In the genomic region with DNA sequence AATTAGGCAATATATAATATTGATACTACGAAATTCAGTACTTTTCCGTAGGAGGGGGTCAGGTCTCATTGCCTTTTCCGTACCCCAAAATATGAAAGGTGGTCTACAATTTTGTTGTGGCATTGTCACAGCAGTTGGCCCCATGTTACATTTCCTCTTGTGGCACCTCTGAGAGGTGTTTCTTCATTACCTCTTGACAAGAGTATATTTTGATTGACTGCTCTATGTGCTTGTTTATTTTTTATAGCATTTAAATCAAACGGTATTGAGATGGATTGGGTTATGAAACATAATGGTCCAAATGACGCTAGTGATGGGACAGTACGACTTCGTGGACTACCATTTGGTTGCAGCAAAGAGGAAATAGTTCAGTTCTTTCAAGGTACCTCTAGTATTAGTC, we compare ENCODE assay signal across 12 cellular contexts. TPM values are rescaled to one million over a fixed set of nuclear protein-coding genes. Genes with fewer than 3 reads are reported as not detected.
DNase-seq lines count a peak whose midpoint lies in the region; ATAC-seq and TF ChIP-seq lines count a peak whose summit lies in the region.
"Had no signal": no experiment of that assay in that cellular context is flagged by ENCODE, and none has a peak within 500 bp of the region (broad histone marks: within the 10 kb centered on the region; RNA-seq: fewer than 3 reads in every experiment).

No MANE protein-coding gene starts in this region.

- H3K4me3 ChIP-seq in LNCaP clone FGC (ENCODE audit: low read depth, low read length): 0 out of 2 replicates have a peak overlapping the region, but pooled peaks have one; percentile 95
- H3K4me3 ChIP-seq in neural cell (ENCODE audit: low read length): peak overlapping the region; percentile 87

- no peaks in the 10 kb centered on the region for H3K9me3 Mint-ChIP-seq in Calu3 (ENCODE audit: low read depth, unreplicated experiment)
- no peaks in the 10 kb centered on the region for H3K9me3 Mint-ChIP-seq in chondrocyte (ENCODE audit: low read depth)

- CTCF ChIA-PET in Calu3 (lab: Charles Lee): no interaction called here

- no peak overlapping the region for H3K27ac ChIP-seq in neural cell (ENCODE audit: low read length)

- H3K4me2 ChIP-seq in neural cell (ENCODE audit: low read length): peak overlapping the region; percentile 80

- no peaks in the 10 kb centered on the region for H3K27me3 ChIP-seq in neural cell (ENCODE audit: insufficient read depth, low read depth, low read length)

- H3K36me3 Mint-ChIP-seq in Calu3 (ENCODE audit: insufficient read depth, unreplicated experiment) (peaks cover 98% of the 10 kb centered on the region), chondrocyte (ENCODE audit: low read depth) (peaks cover 33% of the 10 kb centered on the region)

- H4K20me1 ChIP-seq in neural cell (ENCODE audit: insufficient read depth): peaks cover 65% of the 10 kb centered on the region

- H3K9me2 ChIP-seq in neural cell (ENCODE audit: insufficient read depth, low read length): no peaks in the 10 kb centered on the region

- H3K36me3 ChIP-seq in neural cell (ENCODE audit: insufficient read depth, low read length): peaks cover 9% of the 10 kb centered on the region

- H3K4me3 Mint-ChIP-seq in Calu3 (ENCODE audit: low read depth, unreplicated experiment) (peak overlapping the region; percentile 98), chondrocyte (ENCODE audit: unreplicated experiment) (no peak overlapping the region)

- BruUV-seq in Calu3 (replicated peaks; lab: Mats Ljungman, UMichigan): no TSS peak

- H3K9me3 ChIP-seq in neural cell (ENCODE audit: low read length): no peaks in the 10 kb centered on the region

- H3K4me1 Mint-ChIP-seq in Calu3 (ENCODE audit: low read depth, unreplicated experiment) (peaks cover 48% of the 10 kb centered on the region), chondrocyte (ENCODE audit: low read depth) (peaks cover 43% of the 10 kb centered on the region)

- TF ChIP-seq CTCF in Calu3 (IDR thresholded peaks at IDR 0.05; ENCODE audit: unreplicated experiment): no peak
- no peak for TF ChIP-seq CTCF in LNCaP clone FGC (IDR thresholded peaks at IDR 0.05; ENCODE audit: control insufficient read depth, extremely low read depth, insufficient read depth)
- TF ChIP-seq CTCF in chondrocyte (IDR thresholded peaks at IDR 0.05): no peak
- TF ChIP-seq CTCF in neural cell (IDR thresholded peaks at IDR 0.05; ENCODE audit: poor library complexity, severe bottlenecking): no peak

- ATAC-seq in HG03135 (IDR thresholded peaks at IDR 0.05; ENCODE audit: unreplicated experiment): no peak
- ATAC-seq in left ventricle myocardium superior: no peak

- H3K27me3 Mint-ChIP-seq in Calu3 (ENCODE audit: unreplicated experiment): no peaks in the 10 kb centered on the region
- no peaks in the 10 kb centered on the region for H3K27me3 Mint-ChIP-seq in chondrocyte (ENCODE audit: low read depth)

- peaks cover 7% of the 10 kb centered on the region for H3F3A ChIP-seq in neural cell (ENCODE audit: insufficient read depth, low read length, poor library complexity, severe bottlenecking)

- no peak for TF ChIP-seq EP300 in neural cell (conservative IDR thresholded peaks at IDR 0.05; ENCODE audit: poor library complexity, severe bottlenecking)

- TF ChIP-seq RAD21 in neural cell (conservative IDR thresholded peaks at IDR 0.05): no peak

- intact Hi-C loops in Calu3 (cut with micrococcal nuclease; ENCODE audit: unreplicated experiment) (loop anchor here (10.0 kb wide), 1 partner anchor 452 kb away; a partner anchor contains a TSS), left ventricle myocardium superior (cut with micrococcal nuclease) (no loop called here)

- H3K27ac Mint-ChIP-seq in Calu3 (ENCODE audit: unreplicated experiment) (peak overlapping the region; percentile 2), chondrocyte (ENCODE audit: unreplicated experiment) (peak overlapping the region; percentile 79)

- H3K79me2 ChIP-seq in neural cell (replicated peaks; ENCODE audit: insufficient read depth, low read length): peaks cover 94% of the 10 kb centered on the region

- H3K9ac ChIP-seq in neural cell (ENCODE audit: low read length): no peak overlapping the region

- no peak for DNase-seq in Calu3
- DNase-seq in LNCaP clone FGC (ENCODE audit: low read depth): no peak
- no peak for DNase-seq in chondrocyte (ENCODE audit: low spot score)
- DNase-seq in HUDEP-2 (lab: John Stamatoyannopoulos, UW; ENCODE audit: unreplicated experiment in 76 of 76): no peak
- no peak for DNase-seq in midbrain (lab: John Stamatoyannopoulos, UW)
- no peak for DNase-seq in left ventricle myocardium superior
- DNase-seq: DMS 273 treated with DMSO at 0.1 percent for 48 hours, MV-4-11, NCI-H748 treated with DMSO at 0.1 percent for 48 hours, posterior cingulate gyrus had no signal

- no peak overlapping the region for H2AFZ ChIP-seq in neural cell (ENCODE audit: low read depth, low read length)

TF ChIP-seq in neural cell, 6 proteins besides CTCF, POLR2A, EP300 and RAD21:
- TF ChIP-seq SMC3 (conservative IDR thresholded peaks at IDR 0.05; ENCODE audit: poor library complexity) (no peak), POLR2AphosphoS5 (IDR thresholded peaks at IDR 0.05) (no peak), TAF1 (IDR thresholded peaks at IDR 0.05; ENCODE audit: low read depth) (no peak), EZH2 (IDR thresholded peaks at IDR 0.05; ENCODE audit: borderline replicate concordance, insufficient read depth, low read length, poor library complexity, severe bottlenecking) (no peak), MXI1 (conservative IDR thresholded peaks at IDR 0.05; ENCODE audit: poor library complexity, severe bottlenecking) (no peak)
- TF ChIP-seq, protein P1, sequence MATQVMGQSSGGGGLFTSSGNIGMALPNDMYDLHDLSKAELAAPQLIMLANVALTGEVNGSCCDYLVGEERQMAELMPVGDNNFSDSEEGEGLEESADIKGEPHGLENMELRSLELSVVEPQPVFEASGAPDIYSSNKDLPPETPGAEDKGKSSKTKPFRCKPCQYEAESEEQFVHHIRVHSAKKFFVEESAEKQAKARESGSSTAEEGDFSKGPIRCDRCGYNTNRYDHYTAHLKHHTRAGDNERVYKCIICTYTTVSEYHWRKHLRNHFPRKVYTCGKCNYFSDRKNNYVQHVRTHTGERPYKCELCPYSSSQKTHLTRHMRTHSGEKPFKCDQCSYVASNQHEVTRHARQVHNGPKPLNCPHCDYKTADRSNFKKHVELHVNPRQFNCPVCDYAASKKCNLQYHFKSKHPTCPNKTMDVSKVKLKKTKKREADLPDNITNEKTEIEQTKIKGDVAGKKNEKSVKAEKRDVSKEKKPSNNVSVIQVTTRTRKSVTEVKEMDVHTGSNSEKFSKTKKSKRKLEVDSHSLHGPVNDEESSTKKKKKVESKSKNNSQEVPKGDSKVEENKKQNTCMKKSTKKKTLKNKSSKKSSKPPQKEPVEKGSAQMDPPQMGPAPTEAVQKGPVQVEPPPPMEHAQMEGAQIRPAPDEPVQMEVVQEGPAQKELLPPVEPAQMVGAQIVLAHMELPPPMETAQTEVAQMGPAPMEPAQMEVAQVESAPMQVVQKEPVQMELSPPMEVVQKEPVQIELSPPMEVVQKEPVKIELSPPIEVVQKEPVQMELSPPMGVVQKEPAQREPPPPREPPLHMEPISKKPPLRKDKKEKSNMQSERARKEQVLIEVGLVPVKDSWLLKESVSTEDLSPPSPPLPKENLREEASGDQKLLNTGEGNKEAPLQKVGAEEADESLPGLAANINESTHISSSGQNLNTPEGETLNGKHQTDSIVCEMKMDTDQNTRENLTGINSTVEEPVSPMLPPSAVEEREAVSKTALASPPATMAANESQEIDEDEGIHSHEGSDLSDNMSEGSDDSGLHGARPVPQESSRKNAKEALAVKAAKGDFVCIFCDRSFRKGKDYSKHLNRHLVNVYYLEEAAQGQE (IDR thresholded peaks at IDR 0.05; ENCODE audit: borderline replicate concordance): no peak

RNA-seq across cellular contexts. Expression of a gene that starts 4.2 kb away (rescaled TPM):
- total RNA-seq in Calu3 (2022): 8.9 TPM in 2 replicates
- 6.7 to 8.8 TPM (median 8.5 TPM) in 3 replicates for total RNA-seq in chondrocyte
- 6.4 and 6.7 TPM in 2 replicates for polyA plus RNA-seq in neural cell
- polyA minus RNA-seq in neural cell: 11.3 and 12.2 TPM in 2 replicates
- 4.6 TPM for total RNA-seq in left ventricle myocardium superior

RNA-seq across cellular contexts. Expression of a gene that starts 5.1 kb away (rescaled TPM):
- total RNA-seq in Calu3 (2022): 170 and 184 TPM in 2 replicates
- total RNA-seq in chondrocyte: 66.5 to 100 TPM (median 73.1 TPM) in 3 replicates
- 66.0 and 74.2 TPM in 2 replicates for polyA plus RNA-seq in neural cell
- polyA minus RNA-seq in neural cell: 55.8 and 62.0 TPM in 2 replicates
- 133 TPM for total RNA-seq in left ventricle myocardium superior
